In the genomic region with DNA sequence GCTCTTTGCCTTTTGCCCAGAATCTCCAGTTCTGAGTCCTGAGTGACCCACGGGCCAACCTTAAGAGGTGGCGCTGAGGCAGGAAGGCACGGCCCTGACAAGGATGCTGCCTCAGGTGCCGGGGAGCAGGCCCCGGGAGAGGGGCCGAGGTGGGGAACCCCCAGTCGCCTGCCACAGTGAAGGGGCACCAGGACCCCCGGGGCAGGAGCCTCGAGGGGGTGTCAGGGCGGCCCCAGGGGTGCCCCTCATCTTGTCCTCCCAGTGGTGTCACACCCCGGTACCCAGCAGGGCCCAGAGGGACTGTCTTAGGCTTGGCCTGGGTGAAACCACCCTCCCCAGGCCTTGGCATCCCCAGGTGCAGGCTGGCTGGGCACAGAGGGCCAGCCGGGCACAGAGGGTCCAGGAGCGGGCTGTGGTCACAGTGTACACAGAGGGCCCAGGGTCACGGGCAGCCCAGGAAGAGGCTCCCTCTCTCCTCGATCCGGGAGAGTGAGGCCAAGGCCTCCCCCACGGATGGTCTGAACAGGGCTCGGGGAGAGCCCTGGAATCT, we compare ENCODE assay signal across 14 cellular contexts. TPM values are rescaled to one million over a fixed set of nuclear protein-coding genes. Genes with fewer than 3 reads are reported as not detected.
DNase-seq lines count a peak whose midpoint lies in the region; ATAC-seq and TF ChIP-seq lines count a peak whose summit lies in the region.
"Had no signal": no experiment of that assay in that cellular context is flagged by ENCODE, and none has a peak within 500 bp of the region (broad histone marks: within the 10 kb centered on the region; RNA-seq: fewer than 3 reads in every experiment).

No MANE protein-coding gene starts in this region.

- no peak overlapping the region for H3K4me3 ChIP-seq in BE2C (ENCODE audit: low read depth, low read length)
- H3K4me3 ChIP-seq in CD4-positive, alpha-beta memory T cell (ENCODE audit: low read length in 2 of 2) = peak overlapping the region; percentile 58 to 68
- H3K4me3 ChIP-seq in naive thymus-derived CD4-positive, alpha-beta T cell (ENCODE audit: low read length) = peak overlapping the region; percentile 61
- H3K4me3 ChIP-seq in foreskin fibroblast (ENCODE audit: low read depth in 1 of 2, low read length in 2 of 2) = no peak overlapping the region
- no peak overlapping the region for H3K4me3 ChIP-seq in GM23338
- H3K4me3 ChIP-seq: PC-9 had no signal

- DNase-seq in BE2C = peak; percentile 6
- DNase-seq in CD4-positive, alpha-beta memory T cell = peak in 1 of 5 donors; percentile 33
- peak in 1 of 9 donors; percentile 8 for DNase-seq in naive thymus-derived CD4-positive, alpha-beta T cell
- DNase-seq in foreskin fibroblast = no peak
- DNase-seq in NCI-H1105 treated with DMSO at 0.1 percent for 48 hours (lab: John Stamatoyannopoulos, UW) = no peak
- DNase-seq in NCI-H1417 treated with DMSO at 0.1 percent for 48 hours (lab: John Stamatoyannopoulos, UW) = no peak
- DNase-seq in GM23338 (ENCODE audit: low spot score) = no peak
- DNase-seq: effector CD8-positive, alpha-beta T cell; MV-4-11; NCI-H2227 treated with DMSO at 0.1 percent for 48 hours; PC-9; retina had no signal

- no peak for ATAC-seq in activated T-helper 17 cell treated with anti-CD3 and anti-CD28 coated beads, Interleukin-2, amount 50 U/mL, for 72 hours (replicated peaks)
- no peak for ATAC-seq in naive thymus-derived CD4-positive, alpha-beta T cell
- ATAC-seq in GM23338 = no peak

- no peaks in the 10 kb centered on the region for H3K79me2 ChIP-seq in GM23338 (replicated peaks; ENCODE audit: insufficient read depth)

- no peak for TF ChIP-seq CTCF in BE2C (IDR thresholded peaks at IDR 0.05; ENCODE audit: low read depth, low read length)
- no peak for TF ChIP-seq CTCF in foreskin fibroblast (IDR thresholded peaks at IDR 0.05; ENCODE audit: low read depth, low read length)
- TF ChIP-seq CTCF in GM23338 (conservative IDR thresholded peaks at IDR 0.05; ENCODE audit: low read depth in 2 of 2) = no peak

- peak overlapping the region; percentile 64 for H3K27ac ChIP-seq in CD4-positive, alpha-beta memory T cell (ENCODE audit: low read depth, low read length)
- H3K27ac ChIP-seq in naive thymus-derived CD4-positive, alpha-beta T cell (ENCODE audit: low read depth, low read length) = no peak overlapping the region
- no peak overlapping the region for H3K27ac ChIP-seq in GM23338 (ENCODE audit: low read depth)
- H3K27ac ChIP-seq: PC-9 had no signal

- H3K9me2 ChIP-seq in GM23338 (ENCODE audit: insufficient read depth) = no peaks in the 10 kb centered on the region

- peaks cover 22 to 60% (median 38%) of the 10 kb centered on the region in 4 donors for H3K4me1 Mint-ChIP-seq in CD4-positive, alpha-beta memory T cell
- H3K4me1 Mint-ChIP-seq in activated T-helper 17 cell treated with anti-CD3 and anti-CD28 coated beads, Interleukin-2, amount 50 U/mL, for 72 hours = peaks cover 26% of the 10 kb centered on the region
- H3K4me1 Mint-ChIP-seq in naive thymus-derived CD4-positive, alpha-beta T cell = peaks cover 6 to 35% (median 20%) of the 10 kb centered on the region in 7 donors
- peaks cover 6% of the 10 kb centered on the region for H3K4me1 Mint-ChIP-seq in GM23338

- no peaks in the 10 kb centered on the region for H3K27me3 Mint-ChIP-seq in CD4-positive, alpha-beta memory T cell
- H3K27me3 Mint-ChIP-seq in activated T-helper 17 cell treated with anti-CD3 and anti-CD28 coated beads, Interleukin-2, amount 50 U/mL, for 72 hours = no peaks in the 10 kb centered on the region
- peaks cover 0 to 17% (median 12%) of the 10 kb centered on the region in 5 donors for H3K27me3 Mint-ChIP-seq in naive thymus-derived CD4-positive, alpha-beta T cell
- peaks cover 8% of the 10 kb centered on the region for H3K27me3 Mint-ChIP-seq in GM23338 (ENCODE audit: insufficient read depth, low read depth, poor library complexity)

- H3K9me3 ChIP-seq in BE2C = no peaks in the 10 kb centered on the region
- H3K9me3 ChIP-seq in CD4-positive, alpha-beta memory T cell (ENCODE audit: control insufficient read depth in 1 of 2, low read length in 2 of 2) = no peaks in the 10 kb centered on the region
- H3K9me3 ChIP-seq in naive thymus-derived CD4-positive, alpha-beta T cell (ENCODE audit: control insufficient read depth in 2 of 3, low read length in 3 of 3) = no peaks in the 10 kb centered on the region

- intact Hi-C loops in CD4-positive, alpha-beta memory T cell (cut with micrococcal nuclease) = loop anchor here (2.0 to 5.0 kb wide), 2 partner anchors 23 to 95 kb away; no protein-coding TSS in a partner anchor
- intact Hi-C loops in naive thymus-derived CD4-positive, alpha-beta T cell (cut with micrococcal nuclease) = loop anchor here in 1 of 2 donors (1.0 kb wide), 1 partner anchor 24 kb away; no protein-coding TSS in a partner anchor

- H3K27ac Mint-ChIP-seq in CD4-positive, alpha-beta memory T cell = peak overlapping the region; percentile 48 to 94 (median 84)
- H3K27ac Mint-ChIP-seq in activated T-helper 17 cell treated with anti-CD3 and anti-CD28 coated beads, Interleukin-2, amount 50 U/mL, for 72 hours = peak overlapping the region; percentile 94
- peak overlapping the region in 5 of 9 donors; percentile 38 to 81 (median 59) for H3K27ac Mint-ChIP-seq in naive thymus-derived CD4-positive, alpha-beta T cell
- H3K27ac Mint-ChIP-seq in GM23338 = no peak overlapping the region

- no peak overlapping the region for H3K4me2 ChIP-seq in GM23338
- H3K4me2 ChIP-seq: PC-9 had no signal

- H3K9me3 Mint-ChIP-seq in CD4-positive, alpha-beta memory T cell = no peaks in the 10 kb centered on the region
- peaks cover 9% of the 10 kb centered on the region for H3K9me3 Mint-ChIP-seq in activated T-helper 17 cell treated with anti-CD3 and anti-CD28 coated beads, Interleukin-2, amount 50 U/mL, for 72 hours
- H3K9me3 Mint-ChIP-seq in naive thymus-derived CD4-positive, alpha-beta T cell = no peaks in the 10 kb centered on the region
- H3K9me3 Mint-ChIP-seq in GM23338 = no peaks in the 10 kb centered on the region; the same call in 2 of the 3 replicates

- H2AFZ ChIP-seq in GM23338 = no peak overlapping the region
- H2AFZ ChIP-seq: PC-9 had no signal

- H3K4me1 ChIP-seq in BE2C = peaks cover 22% of the 10 kb centered on the region
- H3K4me1 ChIP-seq in CD4-positive, alpha-beta memory T cell (ENCODE audit: insufficient read depth, low read length) = peaks cover 66% of the 10 kb centered on the region
- peaks cover 23 to 42% of the 10 kb centered on the region in 2 donors for H3K4me1 ChIP-seq in naive thymus-derived CD4-positive, alpha-beta T cell (ENCODE audit: control insufficient read depth in 2 of 2, insufficient read depth in 2 of 2, low read length in 2 of 2)
- H3K4me1 ChIP-seq in GM23338 (ENCODE audit: insufficient read depth) = peaks cover 7% of the 10 kb centered on the region; the same call in 1 of the 2 replicates

- H3K36me3 Mint-ChIP-seq in CD4-positive, alpha-beta memory T cell = peaks cover 0 to 1% of the 10 kb centered on the region in 2 donors
- H3K36me3 Mint-ChIP-seq in activated T-helper 17 cell treated with anti-CD3 and anti-CD28 coated beads, Interleukin-2, amount 50 U/mL, for 72 hours (ENCODE audit: low read depth) = peaks cover 59% of the 10 kb centered on the region
- no peaks in the 10 kb centered on the region for H3K36me3 Mint-ChIP-seq in naive thymus-derived CD4-positive, alpha-beta T cell
- no peaks in the 10 kb centered on the region; the same call in 2 of the 3 replicates for H3K36me3 Mint-ChIP-seq in GM23338 (ENCODE audit: low read depth)

- 0 out of 2 replicates have a peak, but pooled peaks cover 4% of the 10 kb centered on the region for H3F3A ChIP-seq in GM23338 (replicated peaks; ENCODE audit: low read depth)

- peak overlapping the region; percentile 82 to 91 (median 87) for H3K4me3 Mint-ChIP-seq in CD4-positive, alpha-beta memory T cell
- H3K4me3 Mint-ChIP-seq in activated T-helper 17 cell treated with anti-CD3 and anti-CD28 coated beads, Interleukin-2, amount 50 U/mL, for 72 hours = peak overlapping the region; percentile 56
- H3K4me3 Mint-ChIP-seq in naive thymus-derived CD4-positive, alpha-beta T cell = peak overlapping the region in 8 of 10 donors; percentile 36 to 84 (median 64)
- H3K4me3 Mint-ChIP-seq in GM23338 = no peak overlapping the region

- POLR2A ChIA-PET in CD4-positive, alpha-beta memory T cell (lab: Charles Lee; ENCODE audit: partially characterized antibody) = interaction anchor here (2.1 to 3.3 kb wide), 5 partner anchors 10 to 156 kb away, joined by 9 to 31 read pairs (median 16); a partner anchor contains a TSS
- POLR2A ChIA-PET in naive thymus-derived CD4-positive, alpha-beta T cell (lab: Charles Lee) = no interaction called here

- H3K27me3 ChIP-seq in BE2C (no peaks in the 10 kb centered on the region), GM23338 (ENCODE audit: insufficient read depth) (no peaks in the 10 kb centered on the region)
- no peaks in the 10 kb centered on the region for H3K27me3 ChIP-seq in CD4-positive, alpha-beta memory T cell (ENCODE audit: insufficient read depth, low read length)
- H3K27me3 ChIP-seq in naive thymus-derived CD4-positive, alpha-beta T cell (ENCODE audit: control insufficient read depth in 2 of 2, insufficient read depth in 2 of 2, low read length in 2 of 2) = peaks cover 0 to 3% of the 10 kb centered on the region in 2 donors

- CTCF ChIA-PET in CD4-positive, alpha-beta memory T cell (lab: Charles Lee; ENCODE audit: partially characterized antibody) = interaction anchor here (1.0 to 2.0 kb wide), 2 partner anchors 11 to 171 kb away, joined by 3 to 11 read pairs; a partner anchor contains a TSS
- CTCF ChIA-PET in naive thymus-derived CD4-positive, alpha-beta T cell (lab: Charles Lee) = no interaction called here

- H4K20me1 ChIP-seq in GM23338 (replicated peaks; ENCODE audit: insufficient read depth) = no peaks in the 10 kb centered on the region

- no peaks in the 10 kb centered on the region for H3K36me3 ChIP-seq in BE2C
- H3K36me3 ChIP-seq in CD4-positive, alpha-beta memory T cell (ENCODE audit: insufficient read depth, low read length) = no peaks in the 10 kb centered on the region
- no peaks in the 10 kb centered on the region for H3K36me3 ChIP-seq in naive thymus-derived CD4-positive, alpha-beta T cell (ENCODE audit: control insufficient read depth in 2 of 3, insufficient read depth in 3 of 3, low read length in 3 of 3)
- H3K36me3 ChIP-seq in GM23338 (ENCODE audit: insufficient read depth) = no peaks in the 10 kb centered on the region

RNA-seq across cellular contexts. Expression of a gene that starts 1.0 kb away (rescaled TPM):
- 1.8 TPM for polyA plus RNA-seq in BE2C (2012; ENCODE audit: insufficient read depth, insufficient read length, low read depth)
- total RNA-seq in CD4-positive, alpha-beta memory T cell = 1 to 10 TPM; 5.9 to 6.2 TPM
- polyA plus RNA-seq in CD4-positive, alpha-beta memory T cell = 10 to 100 TPM in 1 of 2 donors, 1 to 10 TPM in 1; 5.2 to 12.4 TPM
- total RNA-seq in activated T-helper 17 cell treated with anti-CD3 and anti-CD28 coated beads, Interleukin-2, amount 50 U/mL, for 72 hours = 10 to 100 TPM; 13.1 to 77.6 TPM
- 1 to 10 TPM in 2 of 5 experiments, under 1 TPM in 1, not detected in 2; 0.56 to 9.4 (median 1.1) TPM for total RNA-seq in naive thymus-derived CD4-positive, alpha-beta T cell
- polyA plus RNA-seq in naive thymus-derived CD4-positive, alpha-beta T cell = under 1 TPM; 0.24 to 0.85 TPM
- total RNA-seq in GM23338 (2014; rRNA removed; shearing (Covaris generic)) = 0.38 and 1.8 TPM in 2 replicates
- 0.23 and 0.34 TPM in 2 replicates for polyA plus RNA-seq in GM23338 (2016; fragmentation: Nextera tagmentation; extraction: Ambion mirVana)
- total RNA-seq: HT-29, PC-9 had no signal

RNA-seq across cellular contexts. Expression of a gene that starts 11.9 kb away (rescaled TPM):
- polyA plus RNA-seq in BE2C (2012; ENCODE audit: insufficient read depth, insufficient read length, low read depth) = 0.31 TPM
- under 1 TPM in 1 of 2 experiments, not detected in 1; 0.28 TPM for total RNA-seq in CD4-positive, alpha-beta memory T cell
- not detected for polyA plus RNA-seq in CD4-positive, alpha-beta memory T cell
- total RNA-seq in activated T-helper 17 cell treated with anti-CD3 and anti-CD28 coated beads, Interleukin-2, amount 50 U/mL, for 72 hours = under 1 TPM in 1 of 2 donors, not detected in 1; 0.58 TPM
- total RNA-seq in naive thymus-derived CD4-positive, alpha-beta T cell = under 1 TPM in 1 of 5 experiments, not detected in 4; 0.54 TPM
- polyA plus RNA-seq in naive thymus-derived CD4-positive, alpha-beta T cell = not detected
- total RNA-seq in GM23338 (2014; rRNA removed; shearing (Covaris generic)) = 0.50 TPM in 1 of 2 replicates, not detected in the other
- polyA plus RNA-seq in GM23338 (2016; fragmentation: Nextera tagmentation; extraction: Ambion mirVana) = not detected in 2 replicates
- total RNA-seq: HT-29, PC-9 had no signal

RNA-seq across cellular contexts. Expression of a gene that starts 48.7 kb away (rescaled TPM):
- polyA plus RNA-seq in BE2C (2012; ENCODE audit: insufficient read depth, insufficient read length, low read depth) = 8.5 TPM
- total RNA-seq in CD4-positive, alpha-beta memory T cell = under 1 TPM in 1 of 2 experiments, not detected in 1; 0.14 TPM
- polyA plus RNA-seq in CD4-positive, alpha-beta memory T cell = 1 to 10 TPM in 1 of 2 donors, not detected in 1; 1.3 TPM
- total RNA-seq in activated T-helper 17 cell treated with anti-CD3 and anti-CD28 coated beads, Interleukin-2, amount 50 U/mL, for 72 hours = 1 to 10 TPM; 1.1 to 9.8 TPM
- total RNA-seq in naive thymus-derived CD4-positive, alpha-beta T cell = 10 to 100 TPM in 1 of 5 experiments, 1 to 10 TPM in 2, not detected in 2; 1.1 to 13.9 (median 1.2) TPM
- not detected for polyA plus RNA-seq in naive thymus-derived CD4-positive, alpha-beta T cell
- 0.62 and 1.2 TPM in 2 replicates for total RNA-seq in GM23338 (2014; rRNA removed; shearing (Covaris generic))
- 0.12 and 0.29 TPM in 2 replicates for polyA plus RNA-seq in GM23338 (2016; fragmentation: Nextera tagmentation; extraction: Ambion mirVana)

Comparison
In these comparisons a context has a peak if more than half of its experiments do, and no peak if none do; other contexts are left out.
1. H3K4me3 ChIP-seq: peak in CD4-positive, alpha-beta memory T cell (2 of 2) and naive thymus-derived CD4-positive, alpha-beta T cell (single experiment); none in BE2C (single experiment), foreskin fibroblast (0 of 2) and GM23338 (single experiment).